10 cellular contexts compared by ENCODE assay signal in genomic region chr9:20618361-20618799, GRCh38. TPM values are rescaled to one million over a fixed set of nuclear protein-coding genes. Genes with fewer than 3 reads are reported as not detected.
DNase-seq lines count a peak whose midpoint lies in the region; TF ChIP-seq lines count a peak whose summit lies in the region.
"Had no signal": no experiment of that assay in that cellular context is flagged by ENCODE, and none has a peak within 500 bp of the region (broad histone marks: within the 10 kb centered on the region; RNA-seq: fewer than 3 reads in every experiment).

No MANE protein-coding gene starts in this region.

- no peak for TF ChIP-seq POLR2A in lower leg skin (IDR thresholded peaks at IDR 0.05)

- TF ChIP-seq CTCF in Loucy (conservative IDR thresholded peaks at IDR 0.05; ENCODE audit: low read length) (no peak), mesothelial cell of epicardium (IDR thresholded peaks at IDR 0.05; ENCODE audit: unreplicated experiment) (no peak), lower leg skin (IDR thresholded peaks at IDR 0.05) (no peak)

- H3K36me3 Mint-ChIP-seq in mesothelial cell of epicardium, result no peaks in the 10 kb centered on the region

- in situ Hi-C loops in Caki2 (cut with HindIII; ENCODE audit: low pct_unique_long_range_greater_than_20kb, low sequenced_read_pairs), result no loop called here

- H3K4me3 Mint-ChIP-seq in mesothelial cell of epicardium, result peak overlapping the region; percentile 33

- peaks cover 80% of the 10 kb centered on the region for H3K79me2 ChIP-seq in Loucy (ENCODE audit: insufficient read depth, low read length)
- H3K79me2 ChIP-seq: parathyroid adenoma had no signal

- no peaks in the 10 kb centered on the region for H3K27me3 ChIP-seq in Loucy (ENCODE audit: insufficient read depth, low read length, poor library complexity, severe bottlenecking)
- H3K27me3 ChIP-seq: upper lobe of left lung had no signal

- no peaks in the 10 kb centered on the region for H3K9me3 ChIP-seq in Loucy (ENCODE audit: insufficient read depth, low read depth, low read length)
- H3K9me3 ChIP-seq: upper lobe of left lung had no signal

- intact Hi-C loops in lower leg skin (cut with DNase I; ENCODE audit: low total_unique reads), result no loop called here

- peaks cover 3% of the 10 kb centered on the region; the same call in 1 of the 2 replicates for H3F3A ChIP-seq in Loucy (ENCODE audit: low read depth)

- 38 to 40% methylated on average over 2 of the region's 2 CpGs for WGBS in lower leg skin, 2 donors

- peak overlapping the region; percentile 85 for H3K9ac ChIP-seq in Loucy (ENCODE audit: low read depth, low read length, poor library complexity, severe bottlenecking)
- H3K9ac ChIP-seq: parathyroid adenoma had no signal

- H3K27me3 Mint-ChIP-seq in mesothelial cell of epicardium (ENCODE audit: low read depth), result peaks cover under 1% of the 10 kb centered on the region

- H3K4me1 ChIP-seq in Loucy (ENCODE audit: insufficient read depth, low read length, poor library complexity, severe bottlenecking), result peaks cover 39% of the 10 kb centered on the region
- H3K4me1 ChIP-seq: parathyroid adenoma had no signal

- no peaks in the 10 kb centered on the region for H3K9me2 ChIP-seq in Loucy (replicated peaks; ENCODE audit: low read depth, low read length)

- H3K4me3 ChIP-seq in Loucy (ENCODE audit: low read length, poor library complexity, severe bottlenecking), result peak overlapping the region; percentile 87
- H3K4me3 ChIP-seq in lower leg skin (ENCODE audit: low read depth, poor library complexity, severe bottlenecking), result no peak overlapping the region
- H3K4me3 ChIP-seq: upper lobe of left lung had no signal

- H2AFZ ChIP-seq in Loucy (ENCODE audit: low read length), result no peak overlapping the region
- H2AFZ ChIP-seq: parathyroid adenoma had no signal

- no peak overlapping the region for H3K27ac Mint-ChIP-seq in mesothelial cell of epicardium

- H3K4me2 ChIP-seq in Loucy (ENCODE audit: low read depth, low read length, poor library complexity, severe bottlenecking), result peak overlapping the region; percentile 97

- H3K9me3 Mint-ChIP-seq in mesothelial cell of epicardium, result no peaks in the 10 kb centered on the region

- no peaks in the 10 kb centered on the region for H3K36me3 ChIP-seq in Loucy (ENCODE audit: insufficient read depth, low read length)
- H3K36me3 ChIP-seq: upper lobe of left lung had no signal

- peak; percentile 79 for DNase-seq in Caki2 (ENCODE audit: low read depth)
- peak; percentile 54 for DNase-seq in amniotic epithelial cell (ENCODE audit: low read depth)
- no peak for DNase-seq in mesothelial cell of epicardium (ENCODE audit: low spot score in 2 of 2, unreplicated experiment in 2 of 2)
- DNase-seq in GM03348 (ENCODE audit: low spot score), result no peak
- no peak for DNase-seq in stimulated activated CD4-positive, alpha-beta T cell treated with anti-CD3 and anti-CD28 coated beads, Interleukin-12 subunit alpha, Interleukin-12 subunit beta, amount 100 ng/mL, for 4 hours
- no peak for DNase-seq in lower leg skin (ENCODE audit: low spot score in 2 of 2)
- no peak for DNase-seq in islet precursor cell

- H3K4me1 Mint-ChIP-seq in mesothelial cell of epicardium, result peaks cover 41% of the 10 kb centered on the region

- H4K20me1 ChIP-seq in Loucy (ENCODE audit: insufficient read depth, low read length, poor library complexity, severe bottlenecking), result peaks cover 49% of the 10 kb centered on the region

RNA-seq across cellular contexts. Expression of gene MLLT3, which starts 3.9 kb away (rescaled TPM):
- 32.5 and 37.6 TPM in 2 replicates for total RNA-seq in Caki2 (2014; rRNA removed; shearing (Covaris generic); ENCODE audit: low replicate concordance)
- total RNA-seq in mesothelial cell of epicardium (41.4 to 45.8 TPM (median 42.5 TPM) in 3 replicates), lower leg skin (10 to 100 TPM; 10.6 to 15.2 (median 12.5) TPM)

Comparison
In these comparisons a context has a peak if more than half of its experiments do, and no peak if none do; other contexts are left out.
1. DNase-seq: peak in Caki2 (single experiment) and amniotic epithelial cell (single experiment); none in mesothelial cell of epicardium (0 of 2), GM03348 (single experiment), stimulated activated CD4-positive, alpha-beta T cell treated with anti-CD3 and anti-CD28 coated beads, Interleukin-12 subunit alpha, Interleukin-12 subunit beta, amount 100 ng/mL, for 4 hours (single experiment), lower leg skin (0 of 2) and islet precursor cell (single experiment).